8 cellular contexts compared by ENCODE assay signal in the genomic region with DNA sequence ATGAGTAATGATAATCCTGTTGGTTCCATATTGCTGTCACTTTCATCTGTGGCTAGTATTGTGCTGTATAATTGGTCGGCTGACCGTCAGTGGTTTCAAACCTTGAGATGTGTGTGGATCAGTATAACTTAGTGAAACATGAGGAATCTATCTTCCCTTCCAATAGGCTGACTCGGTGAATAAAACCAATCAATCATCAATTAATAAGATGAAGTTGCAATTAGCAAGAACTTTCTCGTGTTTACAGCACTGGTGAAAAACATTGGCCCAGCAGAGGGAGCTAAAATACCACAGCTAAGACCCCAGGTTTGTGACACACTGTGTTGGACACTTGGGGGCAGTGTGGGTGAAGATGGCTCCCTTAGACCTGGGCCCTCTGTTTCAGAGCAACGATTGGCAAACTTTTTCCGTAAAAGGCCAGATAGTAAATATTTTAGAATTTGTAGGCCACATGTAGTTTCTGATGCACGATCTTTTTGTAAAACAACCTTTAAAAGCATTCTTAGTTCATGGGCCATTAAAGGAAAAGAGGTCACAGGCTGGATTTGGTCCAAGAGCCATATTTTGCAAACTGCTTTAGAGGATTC. TPM values are rescaled to one million over a fixed set of nuclear protein-coding genes. Genes with fewer than 3 reads are reported as not detected.
A peak's percentile ranks its signal among the peaks of the same experiment; 100 is the strongest.
DNase-seq lines count a peak whose midpoint lies in the region; ATAC-seq and TF ChIP-seq lines count a peak whose summit lies in the region.

No MANE protein-coding gene starts in this region.

- DNase-seq in AG20443 (ENCODE audit: low spot score) = peak; percentile 88
- DNase-seq in NCI-H2196 (lab: John Stamatoyannopoulos, UW; ENCODE audit: unreplicated experiment) = peak; percentile 92
- peak; percentile 80 for DNase-seq in WERI-Rb-1
- peak; percentile 92 to 94 for DNase-seq in cardiac fibroblast (ENCODE audit: low read depth in 2 of 2)
- DNase-seq in kidney epithelial cell (ENCODE audit: low read depth) = peak; percentile 57
- DNase-seq in stimulated activated CD4-positive, alpha-beta T cell treated with anti-CD3 and anti-CD28 coated beads, Interleukin-2, amount 100 ng/mL, for 4 hours (ENCODE audit: low read depth) = peak; percentile 68

- H3K27me3 ChIP-seq in WERI-Rb-1 (ENCODE audit: insufficient read depth, low read depth, severe bottlenecking) (no peaks in the 10 kb centered on the region), kidney epithelial cell (ENCODE audit: control insufficient read depth, insufficient read depth, low read length) (no peaks in the 10 kb centered on the region)

- H3K36me3 ChIP-seq in WERI-Rb-1 (no peaks in the 10 kb centered on the region), kidney epithelial cell (ENCODE audit: control insufficient read depth, insufficient read depth, low read length) (no peaks in the 10 kb centered on the region)

- no peak overlapping the region for H3K4me3 ChIP-seq in WERI-Rb-1 (ENCODE audit: low read depth, low read length)
- no peak overlapping the region for H3K4me3 ChIP-seq in cardiac fibroblast (replicated peaks in 1 of 2; ENCODE audit: low read depth in 2 of 2, low read length in 2 of 2)
- no peak overlapping the region for H3K4me3 ChIP-seq in kidney epithelial cell (ENCODE audit: low read depth, low read length)

- ATAC-seq in GM18873 (IDR thresholded peaks at IDR 0.05; ENCODE audit: low FRiP score, unreplicated experiment) (peak; percentile 95), HG03108 (IDR thresholded peaks at IDR 0.05; ENCODE audit: unreplicated experiment) (peak; percentile 94)

- no peak overlapping the region for H3K27ac ChIP-seq in WERI-Rb-1

- peaks cover 3% of the 10 kb centered on the region for H3K9me3 ChIP-seq in WERI-Rb-1 (ENCODE audit: severe bottlenecking)

- TF ChIP-seq CTCF in WERI-Rb-1 (IDR thresholded peaks at IDR 0.05; ENCODE audit: low read depth, low read length) (peak; percentile 89), cardiac fibroblast (IDR thresholded peaks at IDR 0.05; ENCODE audit: low read depth, low read length) (peak; percentile 87), kidney epithelial cell (IDR thresholded peaks at IDR 0.05; ENCODE audit: insufficient read depth, low read length, poor library complexity, severe bottlenecking) (peak; percentile 96)

RNA-seq across cellular contexts. Expression of gene STRA8, which starts 47.8 kb away (rescaled TPM):
- not detected in 2 replicates for total RNA-seq in kidney epithelial cell
